Comparison of ENCODE assay signal across 8 cellular contexts in the genomic region with DNA sequence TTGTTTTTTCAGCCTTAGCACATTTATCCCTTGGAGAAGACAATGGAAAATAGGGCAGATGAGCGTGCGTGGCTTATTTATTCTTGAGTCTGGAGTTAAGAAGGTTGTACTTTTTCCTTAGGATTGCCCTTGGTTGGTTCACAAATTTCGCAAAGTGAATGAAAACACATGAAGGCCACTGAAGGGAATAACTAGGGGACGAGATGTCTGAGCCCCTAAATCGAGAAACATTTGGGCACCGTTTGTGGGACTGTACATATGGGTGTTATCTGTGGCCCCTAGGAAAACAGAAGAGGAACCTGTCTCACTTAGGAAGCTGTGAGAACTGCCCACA. TPM values are rescaled to one million over a fixed set of nuclear protein-coding genes. Genes with fewer than 3 reads are reported as not detected.
DNase-seq lines count a peak whose midpoint lies in the region; TF ChIP-seq lines count a peak whose summit lies in the region.

No MANE protein-coding gene starts in this region.

- H3K9me3 Mint-ChIP-seq in Calu3 (ENCODE audit: low read depth, unreplicated experiment), result no peaks in the 10 kb centered on the region

- no peak overlapping the region for H3K27ac ChIP-seq in neuronal stem cell (replicated peaks; ENCODE audit: low read length)

- peaks cover 11% of the 10 kb centered on the region for H3K27me3 Mint-ChIP-seq in Calu3 (ENCODE audit: unreplicated experiment)

- H3K4me2 ChIP-seq in neuronal stem cell (ENCODE audit: insufficient read depth, low read length, poor library complexity, severe bottlenecking), result no peak overlapping the region

- no peak overlapping the region for H2BK15ac ChIP-seq in neuronal stem cell (ENCODE audit: low read length)

- no peak overlapping the region for H2AK5ac ChIP-seq in neuronal stem cell (ENCODE audit: low read depth, low read length)

- H3K27ac Mint-ChIP-seq in Calu3 (ENCODE audit: unreplicated experiment), result peak overlapping the region; percentile 95

- no peaks in the 10 kb centered on the region for H3K27me3 ChIP-seq in neuronal stem cell (ENCODE audit: control insufficient read depth in 3 of 3, insufficient read depth in 3 of 3, low read depth in 1 of 3, low read length in 3 of 3)

- H2BK5ac ChIP-seq in neuronal stem cell (ENCODE audit: low read length), result no peak overlapping the region

- H3K36me3 Mint-ChIP-seq in Calu3 (ENCODE audit: insufficient read depth, unreplicated experiment), result peaks cover 61% of the 10 kb centered on the region

- no peak overlapping the region for H4K91ac ChIP-seq in neuronal stem cell (ENCODE audit: low read depth, low read length, poor library complexity)

- no peak overlapping the region for H2BK12ac ChIP-seq in neuronal stem cell (ENCODE audit: low read length)

- H2AFZ ChIP-seq in neuronal stem cell (ENCODE audit: low read length), result peak overlapping the region; percentile 85

- TF ChIP-seq CTCF in Calu3 (IDR thresholded peaks at IDR 0.05; ENCODE audit: unreplicated experiment) (no peak), choroid plexus epithelial cell (conservative IDR thresholded peaks at IDR 0.05; ENCODE audit: low read depth, low read length) (no peak)

- peak overlapping the region; percentile 76 for H3K4me3 Mint-ChIP-seq in Calu3 (ENCODE audit: low read depth, unreplicated experiment)

- no peak overlapping the region for H3K4ac ChIP-seq in neuronal stem cell (ENCODE audit: low read length)

- intact Hi-C loops in Calu3 (cut with micrococcal nuclease; ENCODE audit: unreplicated experiment), result loop anchor here (5.0 to 10.0 kb wide), 2 partner anchors 81 to 218 kb away; no protein-coding TSS in a partner anchor

- no peak overlapping the region for H3K9ac ChIP-seq in neuronal stem cell (ENCODE audit: low read depth, low read length, poor library complexity)

- peaks cover 63% of the 10 kb centered on the region for H3K4me1 Mint-ChIP-seq in Calu3 (ENCODE audit: low read depth, unreplicated experiment)

- H2BK120ac ChIP-seq in neuronal stem cell (ENCODE audit: low read depth, low read length), result no peak overlapping the region

- WGBS in neuronal stem cell (ENCODE audit: extremely low coverage in 2 of 2, insufficient read length in 2 of 2, insufficient replicate concordance in 1 of 2), 2 donors, result no CpG with 5 or more reads among the region's 6 CpGs

- no TSS peak for BruUV-seq in Calu3 (replicated peaks; lab: Mats Ljungman, UMichigan)

- H3K23ac ChIP-seq in neuronal stem cell (ENCODE audit: low read depth, low read length, poor library complexity), result no peak overlapping the region

- CTCF ChIA-PET in Calu3 (lab: Charles Lee), result no interaction called here

- H3K18ac ChIP-seq in neuronal stem cell (ENCODE audit: low read length), result no peak overlapping the region

- H3K79me1 ChIP-seq in neuronal stem cell (ENCODE audit: low read depth, low read length), result no peaks in the 10 kb centered on the region

- no peaks in the 10 kb centered on the region for H3K4me1 ChIP-seq in neuronal stem cell (ENCODE audit: control insufficient read depth in 2 of 2, insufficient read depth in 1 of 2, low read depth in 1 of 2, low read length in 2 of 2)

- H3K4me3 ChIP-seq in choroid plexus epithelial cell (ENCODE audit: low read depth, low read length), result peak overlapping the region; percentile 68
- H3K4me3 ChIP-seq in neuronal stem cell (ENCODE audit: low read length in 2 of 2), result peak overlapping the region; percentile 28 to 60

- DNase-seq in Calu3 (no peak), M059J (ENCODE audit: low read depth) (peak; percentile 38), choroid plexus epithelial cell (ENCODE audit: low read depth) (no peak), neuronal stem cell (ENCODE audit: low spot score) (no peak), ureter (ENCODE audit: low spot score) (no peak), NOMO-1 (lab: John Stamatoyannopoulos, UW; ENCODE audit: unreplicated experiment in 2 of 2) (no peak), amygdala (lab: John Stamatoyannopoulos, UW) (no peak), NCI-H1092 (lab: John Stamatoyannopoulos, UW) (no peak)

- no peak overlapping the region for H3K14ac ChIP-seq in neuronal stem cell (ENCODE audit: low read length)

- H4K8ac ChIP-seq in neuronal stem cell (ENCODE audit: low read depth, low read length), result no peak overlapping the region

- H3K9me3 ChIP-seq in neuronal stem cell (replicated peaks in 1 of 2; ENCODE audit: control insufficient read depth in 2 of 2, insufficient read depth in 1 of 2, low read depth in 1 of 2, low read length in 2 of 2), result no peaks in the 10 kb centered on the region

- H3K36me3 ChIP-seq in neuronal stem cell (replicated peaks in 1 of 2; ENCODE audit: control insufficient read depth in 2 of 2, insufficient read depth in 2 of 2, low read length in 2 of 2), result no peaks in the 10 kb centered on the region

RNA-seq across cellular contexts. Expression of gene TRIM27, which starts 19.4 kb away (rescaled TPM):
- total RNA-seq in Calu3 (2022) (85.8 and 91.6 TPM in 2 replicates), ureter (85.2 TPM)
- 88.1 and 104 TPM in 2 replicates for total RNA-seq in M059J (2014; rRNA removed; shearing (Covaris generic))
- polyA plus RNA-seq in neuronal stem cell (2013, experiment 1 of 2), result 38.5 TPM
- 37.5 TPM for polyA plus RNA-seq in neuronal stem cell (2013, experiment 2 of 2)
